Comparison of ENCODE assay signal across 1 cellular context in genomic region chr10:69409968-69410367, GRCh38.
A peak's percentile ranks its signal among the peaks of the same experiment; 100 is the strongest.
TF ChIP-seq lines count a peak whose summit lies in the region.

No MANE protein-coding gene starts in this region.

TF ChIP-seq in GM12878, 131 proteins besides CTCF, POLR2A, EP300 and RAD21 (continues in another document):
- TF ChIP-seq NR2C2 (IDR thresholded peaks at IDR 0.05; ENCODE audit: borderline replicate concordance, control insufficient read depth, insufficient read length, low read depth), result no peak
- TF ChIP-seq CUX1 (IDR thresholded peaks at IDR 0.05; ENCODE audit: insufficient replicate concordance, low read depth, low read length), result no peak
- no peak for TF ChIP-seq RB1 (IDR thresholded peaks at IDR 0.05; ENCODE audit: borderline replicate concordance)
- TF ChIP-seq BCL3 (IDR thresholded peaks at IDR 0.05; ENCODE audit: borderline replicate concordance, insufficient read depth, low read depth, low read length, poor library complexity, severe bottlenecking), result no peak
- TF ChIP-seq RELA (IDR thresholded peaks at IDR 0.05; ENCODE audit: borderline replicate concordance, partially characterized antibody), result no peak
- TF ChIP-seq RUNX3 (IDR thresholded peaks at IDR 0.05; ENCODE audit: low read length), result peak; percentile 55
- no peak for TF ChIP-seq ZBTB33 (IDR thresholded peaks at IDR 0.05)
- TF ChIP-seq DPF2 (IDR thresholded peaks at IDR 0.05), result no peak
- no peak for TF ChIP-seq FOXK2 (IDR thresholded peaks at IDR 0.05)
- no peak for TF ChIP-seq NBN (IDR thresholded peaks at IDR 0.05)
- TF ChIP-seq E2F8 (IDR thresholded peaks at IDR 0.05; ENCODE audit: low read depth, partially characterized antibody), result no peak
- no peak for TF ChIP-seq MEF2A (IDR thresholded peaks at IDR 0.05; ENCODE audit: insufficient read depth, low read depth, low read length)
- TF ChIP-seq CEBPB (IDR thresholded peaks at IDR 0.05; ENCODE audit: borderline replicate concordance in 1 of 2, low read depth in 2 of 2, low read length in 2 of 2), result no peak
- no peak for TF ChIP-seq PBX3 (IDR thresholded peaks at IDR 0.05; ENCODE audit: insufficient replicate concordance, low read depth, low read length)
- TF ChIP-seq NFYA (IDR thresholded peaks at IDR 0.05; ENCODE audit: borderline replicate concordance, low read depth, low read length), result no peak
- TF ChIP-seq IKZF1 (conservative IDR thresholded peaks at IDR 0.05), result peak; percentile 70
- TF ChIP-seq PAX5 (IDR thresholded peaks at IDR 0.05; ENCODE audit: borderline replicate concordance, low read depth, low read length), result peak; percentile 45; the same call in 1 of the 2 replicates
- no peak for TF ChIP-seq ZNF592 (IDR thresholded peaks at IDR 0.05)
- no peak for TF ChIP-seq POLR2AphosphoS5 (IDR thresholded peaks at IDR 0.05; ENCODE audit: low read length)
- no peak for TF ChIP-seq CHD4 (IDR thresholded peaks at IDR 0.05)
- no peak for TF ChIP-seq LARP7 (IDR thresholded peaks at IDR 0.05)
- no peak for TF ChIP-seq NR2C1 (IDR thresholded peaks at IDR 0.05)
- no peak for TF ChIP-seq MAX (IDR thresholded peaks at IDR 0.05; ENCODE audit: low read depth, low read length)
- TF ChIP-seq POLR2AphosphoS2 (IDR thresholded peaks at IDR 0.05; ENCODE audit: low read depth, low read length), result no peak
- 0 out of 2 replicates have a peak, but pooled peaks have one; percentile 21 for TF ChIP-seq IRF4 (IDR thresholded peaks at IDR 0.05; ENCODE audit: low read depth, low read length)
- no peak for TF ChIP-seq GABPA (IDR thresholded peaks at IDR 0.05; ENCODE audit: low read depth)
- TF ChIP-seq HSF1 (IDR thresholded peaks at IDR 0.05; ENCODE audit: low read depth, low read length), result no peak
- peak; percentile 44; the same call in 1 of the 2 replicates for TF ChIP-seq BCL11A (IDR thresholded peaks at IDR 0.05; ENCODE audit: low read depth, low read length)
- TF ChIP-seq PAX8 (IDR thresholded peaks at IDR 0.05), result no peak
- no peak for TF ChIP-seq SREBF1 (IDR thresholded peaks at IDR 0.05; ENCODE audit: low read length)
- TF ChIP-seq RCOR1 (conservative IDR thresholded peaks at IDR 0.05; ENCODE audit: low read depth, low read length), result no peak
- no peak for TF ChIP-seq ZNF207 (IDR thresholded peaks at IDR 0.05; ENCODE audit: borderline replicate concordance)
- no peak for TF ChIP-seq CBX3 (IDR thresholded peaks at IDR 0.05; ENCODE audit: borderline replicate concordance, low read depth)
- TF ChIP-seq CREB1 (IDR thresholded peaks at IDR 0.05; ENCODE audit: low read depth), result 0 out of 2 replicates have a peak, but pooled peaks have one; percentile 15
- TF ChIP-seq MEF2B (IDR thresholded peaks at IDR 0.05; ENCODE audit: partially characterized antibody, poor library complexity, severe bottlenecking), result peak; percentile 86
- TF ChIP-seq HCFC1 (IDR thresholded peaks at IDR 0.05; ENCODE audit: low read length), result no peak
- no peak for TF ChIP-seq FOS (IDR thresholded peaks at IDR 0.05; ENCODE audit: borderline replicate concordance, extremely low read depth, insufficient read length)
- TF ChIP-seq TARDBP (IDR thresholded peaks at IDR 0.05; ENCODE audit: borderline replicate concordance), result no peak
- TF ChIP-seq YBX1 (IDR thresholded peaks at IDR 0.05), result no peak
- no peak for TF ChIP-seq SREBF2 (IDR thresholded peaks at IDR 0.05; ENCODE audit: low read length)
- peak; percentile 67 for TF ChIP-seq EED (IDR thresholded peaks at IDR 0.05; ENCODE audit: low read depth)
- TF ChIP-seq ZBED1 (IDR thresholded peaks at IDR 0.05; ENCODE audit: borderline replicate concordance), result no peak
- no peak for TF ChIP-seq RFX5 (IDR thresholded peaks at IDR 0.05; ENCODE audit: low read depth, low read length)
- no peak for TF ChIP-seq RBBP5 (conservative IDR thresholded peaks at IDR 0.05)
- no peak for TF ChIP-seq ESRRA (IDR thresholded peaks at IDR 0.05; ENCODE audit: low read length)
- TF ChIP-seq CREM (IDR thresholded peaks at IDR 0.05; ENCODE audit: low read depth), result 0 out of 2 replicates have a peak, but pooled peaks have one; percentile 15
- peak; percentile 81; the same call in 1 of the 2 replicates for TF ChIP-seq SPI1 (IDR thresholded peaks at IDR 0.05; ENCODE audit: borderline replicate concordance, insufficient read depth, low read depth, low read length)
- peak; percentile 71 to 72 for TF ChIP-seq IKZF2 (IDR thresholded peaks at IDR 0.05)
- TF ChIP-seq NR2F1 (conservative IDR thresholded peaks at IDR 0.05), result no peak
- TF ChIP-seq BRCA1 (IDR thresholded peaks at IDR 0.05; ENCODE audit: low read depth, low read length), result no peak
